In the genomic region with DNA sequence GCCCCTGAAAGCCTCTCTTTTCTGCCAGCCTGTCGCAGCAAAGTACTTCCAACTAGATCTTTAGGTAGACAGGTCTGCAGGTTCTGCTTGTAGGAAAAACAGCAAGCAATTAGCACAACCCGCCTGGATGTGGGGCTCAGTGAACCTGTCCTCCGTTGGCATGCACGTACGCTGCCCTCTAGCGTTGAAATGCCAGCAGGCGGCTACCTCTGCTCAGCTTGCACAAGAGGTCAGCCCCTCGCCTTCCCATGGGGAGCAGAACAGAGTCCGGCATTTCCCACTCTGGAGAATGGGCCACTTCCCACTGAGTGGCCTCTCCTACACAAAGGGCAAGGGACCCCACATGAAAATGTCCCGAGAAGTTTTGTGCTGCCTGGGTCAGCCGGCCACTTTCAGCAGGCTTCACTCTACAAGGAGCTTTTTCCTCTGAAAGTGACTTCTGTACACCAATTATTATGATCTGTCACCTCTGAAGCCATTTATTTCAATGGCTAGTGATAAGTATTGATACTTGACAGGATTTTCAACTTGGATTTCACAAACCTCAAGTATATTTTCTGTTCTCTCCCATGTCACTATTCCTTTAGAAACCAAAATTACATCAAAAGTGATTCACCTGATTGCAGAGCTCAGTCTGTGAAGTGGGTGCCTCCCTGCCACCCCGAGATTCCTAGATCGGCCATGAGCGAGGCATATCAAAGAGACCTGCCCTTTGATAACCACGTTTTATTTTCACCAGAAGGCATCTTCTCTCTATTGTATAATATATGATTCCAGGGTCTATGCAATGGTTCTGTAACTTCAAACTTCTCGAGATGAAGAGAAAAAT, we compare ENCODE assay signal across 8 cellular contexts. TPM values are rescaled to one million over a fixed set of nuclear protein-coding genes. Genes with fewer than 3 reads are reported as not detected.
DNase-seq lines count a peak whose midpoint lies in the region; TF ChIP-seq lines count a peak whose summit lies in the region.

No MANE protein-coding gene starts in this region.

- H3K4me1 ChIP-seq in SK-N-SH (ENCODE audit: control insufficient read depth in 1 of 2, insufficient read depth in 2 of 2, low read depth in 1 of 2, low read length in 1 of 2) (peaks cover 2 to 38% of the 10 kb centered on the region in 2 experiments; a peak in 3 of 4 replicates), vagina (peaks cover 18% of the 10 kb centered on the region)

- no peak for TF ChIP-seq EP300 in SK-N-SH (IDR thresholded peaks at IDR 0.05; ENCODE audit: borderline replicate concordance in 1 of 2, low read depth in 1 of 2, low read length in 1 of 2)

- H3K27ac Mint-ChIP-seq in activated naive CD4-positive, alpha-beta T cell treated with anti-CD3 and anti-CD28 coated beads, Interleukin-2, amount 10 ng/mL, durations not matched to agents 7 days and 5 days, result no peak overlapping the region

- H3K4me3 Mint-ChIP-seq in activated naive CD4-positive, alpha-beta T cell treated with anti-CD3 and anti-CD28 coated beads, Interleukin-2, amount 10 ng/mL, durations not matched to agents 7 days and 5 days, result no peak overlapping the region

- 32% methylated on average over 16 of the region's 16 CpGs for WGBS in SK-N-SH (ENCODE audit: low lambda C conversion rate)

- peaks cover 21% of the 10 kb centered on the region for H3F3A ChIP-seq in SK-N-SH (replicated peaks; ENCODE audit: insufficient read depth)

- DNase-seq in KBM-7 (peak; percentile 83), SK-N-SH (peak; percentile 73), cardiac septum (ENCODE audit: low spot score) (peak; percentile 85), putamen (ENCODE audit: low spot score) (peak; percentile 17), vagina (ENCODE audit: extremely low spot score in 2 of 2) (no peak), NCI-H2029 treated with DMSO at 0.1 percent for 48 hours (lab: John Stamatoyannopoulos, UW) (no peak)
- peak; percentile 79 for DNase-seq in activated naive CD4-positive, alpha-beta T cell treated with anti-CD3 and anti-CD28 coated beads, Interleukin-2, amount 10 ng/mL, durations not matched to agents 7 days and 5 days

- CTCF ChIA-PET in SK-N-SH (lab: Yijun Ruan, JAX), result interaction anchor here (0.7 to 5.7 kb wide), 24 partner anchors 9 to 588 kb away, joined by 3 to 131 read pairs (median 4); no protein-coding TSS in a partner anchor
- CTCF ChIA-PET in activated naive CD4-positive, alpha-beta T cell treated with anti-CD3 and anti-CD28 coated beads, Interleukin-2, amount 10 ng/mL, durations not matched to agents 7 days and 5 days (lab: Charles Lee), result interaction anchor here (0.6 to 9.3 kb wide), 14 partner anchors 9 to 491 kb away, joined by 3 to 105 read pairs (median 3); a partner anchor contains a TSS

- no peaks in the 10 kb centered on the region for H4K20me1 ChIP-seq in SK-N-SH (ENCODE audit: insufficient read depth)

- TF ChIP-seq CTCF in GM12874 (IDR thresholded peaks at IDR 0.05; ENCODE audit: insufficient read depth, low read depth, low read length) (peak; percentile 95), SK-N-SH (IDR thresholded peaks at IDR 0.05) (peak; percentile 92), vagina (IDR thresholded peaks at IDR 0.05) (peak; percentile 12 to 60 (median 53))

- no peaks in the 10 kb centered on the region for H3K79me2 ChIP-seq in SK-N-SH (ENCODE audit: insufficient read depth)

- H3K4me3 ChIP-seq in SK-N-SH (ENCODE audit: low read depth in 2 of 2, low read length in 1 of 2), result no peak overlapping the region; a peak in 1 of 4 replicates
- H3K4me3 ChIP-seq in vagina, result no peak overlapping the region

- no peak for TF ChIP-seq POLR2A in vagina (IDR thresholded peaks at IDR 0.05)

- in situ Hi-C loops in KBM-7 (cut with MboI; ENCODE audit: low pct_unique_long_range_greater_than_20kb, low sequenced_read_pairs), result no loop called here

- no peaks in the 10 kb centered on the region for H3K9me3 Mint-ChIP-seq in activated naive CD4-positive, alpha-beta T cell treated with anti-CD3 and anti-CD28 coated beads, Interleukin-2, amount 10 ng/mL, durations not matched to agents 7 days and 5 days

- no peaks in the 10 kb centered on the region for H3K36me3 Mint-ChIP-seq in activated naive CD4-positive, alpha-beta T cell treated with anti-CD3 and anti-CD28 coated beads, Interleukin-2, amount 10 ng/mL, durations not matched to agents 7 days and 5 days

- H3K4me1 Mint-ChIP-seq in activated naive CD4-positive, alpha-beta T cell treated with anti-CD3 and anti-CD28 coated beads, Interleukin-2, amount 10 ng/mL, durations not matched to agents 7 days and 5 days, result peaks cover 6% of the 10 kb centered on the region

- peak overlapping the region; percentile 56; the same call in 1 of the 2 replicates for H3K4me2 ChIP-seq in SK-N-SH

- peak; percentile 81 for TF ChIP-seq RAD21 in SK-N-SH (IDR thresholded peaks at IDR 0.05; ENCODE audit: low read length)

- H3K27me3 ChIP-seq in SK-N-SH (ENCODE audit: insufficient read depth) (no peaks in the 10 kb centered on the region), vagina (no peaks in the 10 kb centered on the region)

- peaks cover 68% of the 10 kb centered on the region for H3K27me3 Mint-ChIP-seq in activated naive CD4-positive, alpha-beta T cell treated with anti-CD3 and anti-CD28 coated beads, Interleukin-2, amount 10 ng/mL, durations not matched to agents 7 days and 5 days

- POLR2A ChIA-PET in SK-N-SH (lab: Yijun Ruan, JAX), result no interaction called here

- intact Hi-C loops in cardiac septum (cut with DNase I), result loop anchor here (5.0 to 10.0 kb wide), 2 partner anchors 185 to 258 kb away; no protein-coding TSS in a partner anchor
- intact Hi-C loops in vagina (cut with DNase I), result no loop called here

- no peak overlapping the region for H3K9ac ChIP-seq in SK-N-SH

- peak overlapping the region; percentile 54; the same call in 1 of the 2 replicates for H2AFZ ChIP-seq in SK-N-SH (ENCODE audit: low read depth)

- H3K27ac ChIP-seq in SK-N-SH (ENCODE audit: low read depth in 2 of 2, low read length in 1 of 2) (peak overlapping the region; percentile 16 to 97; a peak in 3 of 4 replicates), vagina (peak overlapping the region; percentile 3)

- no peaks in the 10 kb centered on the region for H3K36me3 ChIP-seq in SK-N-SH (replicated peaks in 1 of 2; ENCODE audit: control insufficient read depth in 1 of 2, insufficient read depth in 2 of 2, low read length in 1 of 2)
- no peaks in the 10 kb centered on the region for H3K36me3 ChIP-seq in vagina

- H3K9me3 ChIP-seq in SK-N-SH (no peaks in the 10 kb centered on the region), vagina (no peaks in the 10 kb centered on the region)

- H3K9me2 ChIP-seq in SK-N-SH, result no peaks in the 10 kb centered on the region

TF ChIP-seq in SK-N-SH, 30 proteins besides CTCF, POLR2A, EP300 and RAD21:
- TF ChIP-seq, protein P1, sequence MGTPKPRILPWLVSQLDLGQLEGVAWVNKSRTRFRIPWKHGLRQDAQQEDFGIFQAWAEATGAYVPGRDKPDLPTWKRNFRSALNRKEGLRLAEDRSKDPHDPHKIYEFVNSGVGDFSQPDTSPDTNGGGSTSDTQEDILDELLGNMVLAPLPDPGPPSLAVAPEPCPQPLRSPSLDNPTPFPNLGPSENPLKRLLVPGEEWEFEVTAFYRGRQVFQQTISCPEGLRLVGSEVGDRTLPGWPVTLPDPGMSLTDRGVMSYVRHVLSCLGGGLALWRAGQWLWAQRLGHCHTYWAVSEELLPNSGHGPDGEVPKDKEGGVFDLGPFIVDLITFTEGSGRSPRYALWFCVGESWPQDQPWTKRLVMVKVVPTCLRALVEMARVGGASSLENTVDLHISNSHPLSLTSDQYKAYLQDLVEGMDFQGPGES (IDR thresholded peaks at IDR 0.05; ENCODE audit: low read depth, low read length), result no peak
- TF ChIP-seq POLR2AphosphoS5 (IDR thresholded peaks at IDR 0.05; ENCODE audit: low read depth, low read length) (no peak), SMC3 (IDR thresholded peaks at IDR 0.05; ENCODE audit: low read depth, low read length) (peak; percentile 79), EZH2phosphoT487 (IDR thresholded peaks at IDR 0.05; ENCODE audit: borderline replicate concordance, low read depth) (no peak)
TF ChIP-seq in SK-N-SH: peak in this region for 1.

RNA-seq across cellular contexts. Expression of a gene that starts 56.7 kb away (rescaled TPM):
- 19.0 and 25.7 TPM in 2 replicates for polyA plus RNA-seq in SK-N-SH (2012; rRNA removed)
- polyA plus RNA-seq in SK-N-SH (2012; cell fraction: cytosol; rRNA removed), result 17.8 and 20.9 TPM in 2 replicates
- polyA plus RNA-seq in SK-N-SH (2012; cell fraction: nucleus; rRNA removed), result 15.7 and 25.0 TPM in 2 replicates
- 19.3 TPM for total RNA-seq in cardiac septum
- total RNA-seq in vagina, result 40.3 TPM

Comparison
In these comparisons a context has a peak if more than half of its experiments do, and no peak if none do; other contexts are left out.
1. DNase-seq: peak in KBM-7 (single experiment), SK-N-SH (single experiment), activated naive CD4-positive, alpha-beta T cell treated with anti-CD3 and anti-CD28 coated beads, Interleukin-2, amount 10 ng/mL, durations not matched to agents 7 days and 5 days (single experiment), cardiac septum (single experiment) and putamen (single experiment); none in vagina (0 of 2) and NCI-H2029 treated with DMSO at 0.1 percent for 48 hours (single experiment).
2. Peak in every context shown above with its lines, with median percentiles within 50 percentile points of each other: CTCF ChIP-seq.